In the genomic region with DNA sequence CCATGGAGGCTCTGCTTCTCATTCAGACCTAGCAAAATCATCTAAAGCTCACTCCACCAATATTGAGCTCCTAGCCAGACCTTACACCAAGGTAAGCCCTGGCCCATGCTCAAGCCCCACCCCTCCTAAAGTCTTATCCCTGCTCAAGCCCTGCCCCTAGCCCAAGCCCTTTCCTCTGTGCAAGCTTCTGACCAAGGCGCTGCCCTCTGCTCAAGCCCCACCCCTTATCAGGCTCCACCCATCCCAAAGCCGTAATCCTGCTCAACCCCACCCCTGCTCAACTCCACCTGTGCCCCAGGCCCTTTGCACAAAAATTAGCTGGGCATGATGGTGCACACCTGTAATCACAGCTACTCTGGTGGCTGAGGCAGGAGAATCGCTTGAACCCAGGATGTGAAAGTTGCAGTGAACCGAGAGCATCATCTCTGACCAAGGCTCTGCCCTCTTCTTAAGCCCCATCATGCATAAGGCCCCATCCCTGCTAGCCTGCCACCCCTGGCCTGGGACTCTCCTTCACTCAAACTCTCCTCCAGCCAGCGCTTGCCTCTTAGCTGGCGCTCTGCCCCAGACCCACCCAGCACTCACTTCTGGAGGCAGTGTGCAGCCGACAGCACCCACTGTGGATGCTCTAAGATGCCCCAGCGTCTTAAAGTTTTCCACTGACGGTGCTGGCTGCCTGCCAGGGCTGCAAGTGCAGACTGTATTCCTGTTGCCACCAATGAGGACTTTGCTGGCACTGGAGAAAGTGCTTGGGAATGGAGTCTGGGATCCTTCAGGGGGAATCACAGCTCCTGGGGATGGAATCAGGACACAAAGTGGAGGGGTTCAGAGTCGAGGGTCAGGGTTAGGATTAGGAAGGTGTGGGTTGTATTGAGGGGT, we compare ENCODE assay signal across 24 cellular contexts. TPM values are rescaled to one million over a fixed set of nuclear protein-coding genes. Genes with fewer than 3 reads are reported as not detected.
DNase-seq lines count a peak whose midpoint lies in the region; ATAC-seq, FAIRE-seq and TF ChIP-seq lines count a peak whose summit lies in the region.
"Had no signal": no experiment of that assay in that cellular context is flagged by ENCODE, and none has a peak within 500 bp of the region (broad histone marks: within the 10 kb centered on the region; RNA-seq: fewer than 3 reads in every experiment).

No MANE protein-coding gene starts in this region.

- no peak overlapping the region for H3K4me3 Mint-ChIP-seq in stimulated activated naive B cell treated with anti-CD40 and anti-IgM and Interleukin-4, amounts not matched to agents 10 μg/mL and 1 μg/mL and 100 μg/mL, for 72 hours
- H3K4me3 Mint-ChIP-seq: CD4-positive, alpha-beta memory T cell had no signal

- peak overlapping the region in 4 of 11 experiments; percentile 80 to 82 (median 81); a peak in 7 of 22 replicates for H3K27ac ChIP-seq in BLaER1 treated with 17β-estradiol and CSF1 and Interleukin-3, amounts not matched to agents 10 nM and 100 nM
- no peak overlapping the region for H3K27ac ChIP-seq in K562 (ENCODE audit: extremely low read depth, low read depth, low read length)
- H3K27ac ChIP-seq: A549, Peyer's patch, SJCRH30 had no signal

- in situ Hi-C loops in K562 (cut with MboI): no loop called here

- peaks cover 17 to 24% of the 10 kb centered on the region in 2 donors for H3K27me3 Mint-ChIP-seq in stimulated activated naive B cell treated with anti-CD40 and anti-IgM and Interleukin-4, amounts not matched to agents 10 μg/mL and 1 μg/mL and 100 μg/mL, for 72 hours

- H3K4me1 Mint-ChIP-seq in stimulated activated naive B cell treated with anti-CD40 and anti-IgM and Interleukin-4, amounts not matched to agents 10 μg/mL and 1 μg/mL and 100 μg/mL, for 72 hours: peaks cover 40 to 74% of the 10 kb centered on the region in 2 donors
- H3K4me1 Mint-ChIP-seq: CD4-positive, alpha-beta memory T cell had no signal

- no peak for TF ChIP-seq EP300 in K562 (IDR thresholded peaks at IDR 0.05; ENCODE audit: low read length)

- peak; percentile 17 for DNase-seq in NCI-H2171 (lab: John Stamatoyannopoulos, UW)
- DNase-seq in K562 (ENCODE audit: extremely low read depth in 1 of 4, low spot score in 3 of 4): no peak
- DNase-seq in stimulated activated naive B cell treated with anti-CD40 and anti-IgM and Interleukin-4, amounts not matched to agents 10 μg/mL and 1 μg/mL and 100 μg/mL, for 72 hours: no peak
- DNase-seq in kidney tubule cell (ENCODE audit: low spot score): no peak
- DNase-seq: BE2C; Calu3; CD4-positive, alpha-beta memory T cell; DMS153; KG1; NCI-H1092; NCI-H1436; NCI-H2029; NCI-H524 treated with DMSO at 0.1 percent for 48 hours; NCI-H82; Peyer's patch; SJCRH30; T-helper 1 cell had no signal

- peak overlapping the region; percentile 65 for H3K27ac Mint-ChIP-seq in stimulated activated naive B cell treated with anti-CD40 and anti-IgM and Interleukin-4, amounts not matched to agents 10 μg/mL and 1 μg/mL and 100 μg/mL, for 72 hours

- no peaks in the 10 kb centered on the region; a peak in 1 of 22 replicates for H3K9me3 ChIP-seq in BLaER1 treated with 17β-estradiol and CSF1 and Interleukin-3, amounts not matched to agents 10 nM and 100 nM (replicated peaks in 1 of 11)
- 0 out of 2 replicates have a peak, but pooled peaks cover 3% of the 10 kb centered on the region for H3K9me3 ChIP-seq in K562 (replicated peaks; ENCODE audit: control insufficient read depth, insufficient read depth, low read depth, low read length)
- H3K9me3 ChIP-seq: BE2C, SJCRH30 had no signal

- 8% methylated on average over 10 of the region's 10 CpGs for WGBS in K562 (ENCODE audit: insufficient coverage, low coverage, missing lambda C conversion rate)

- H3K9ac ChIP-seq in BLaER1 treated with 17β-estradiol and CSF1 and Interleukin-3, amounts not matched to agents 10 nM and 100 nM: no peak overlapping the region; a peak in 1 of 22 replicates
- no peak overlapping the region for H3K9ac ChIP-seq in K562 (ENCODE audit: insufficient read depth in 1 of 2, low read depth in 2 of 2, low read length in 2 of 2)

- CTCF ChIA-PET in K562 (lab: Yijun Ruan, JAX; ENCODE audit: low intra/inter-chr PET ratio): interaction anchor here (0.6 kb wide), 1 partner anchor 124 kb away, joined by 4 read pairs; no protein-coding TSS in a partner anchor

- TF ChIP-seq RAD21 in K562 (CRISPR knock-in tag; conservative IDR thresholded peaks at IDR 0.05 in 1 of 2, IDR thresholded peaks at IDR 0.05 in 1 of 2): no peak

- H2AFZ ChIP-seq in K562 (ENCODE audit: low read depth, low read length): no peak overlapping the region

- intact Hi-C loops in K562 (cut with micrococcal nuclease): no loop called here

- H3K36me3 ChIP-seq in BLaER1 treated with 17β-estradiol and CSF1 and Interleukin-3, amounts not matched to agents 10 nM and 100 nM: no peaks in the 10 kb centered on the region
- no peaks in the 10 kb centered on the region for H3K36me3 ChIP-seq in K562 (ENCODE audit: control insufficient read depth, insufficient read depth, low read length)
- H3K36me3 ChIP-seq: BE2C, Peyer's patch, SJCRH30 had no signal

- H3K27me3 ChIP-seq in BLaER1 treated with 17β-estradiol and CSF1 and Interleukin-3, amounts not matched to agents 10 nM and 100 nM: no peaks in the 10 kb centered on the region
- H3K27me3 ChIP-seq in K562 (ENCODE audit: control insufficient read depth in 2 of 2, insufficient read depth in 2 of 2, low read length in 2 of 2): peaks cover 0 to 18% of the 10 kb centered on the region in 2 experiments; a peak in 2 of 5 replicates
- H3K27me3 ChIP-seq: BE2C, Peyer's patch, SJCRH30 had no signal

- peak overlapping the region in 7 of 11 experiments; percentile 1 to 83 (median 72); a peak in 8 of 22 replicates for H3K4me2 ChIP-seq in BLaER1 treated with 17β-estradiol and CSF1 and Interleukin-3, amounts not matched to agents 10 nM and 100 nM
- no peak overlapping the region; the same call in 1 of the 2 replicates for H3K4me2 ChIP-seq in K562 (ENCODE audit: insufficient read depth, low read length)
- H3K4me2 ChIP-seq: A549 had no signal

- no peak overlapping the region for H3K4me3 ChIP-seq in BLaER1 treated with 17β-estradiol and CSF1 and Interleukin-3, amounts not matched to agents 10 nM and 100 nM
- H3K4me3 ChIP-seq in K562: no peak overlapping the region
- H3K4me3 ChIP-seq: A549, Peyer's patch, SJCRH30 had no signal

- ATAC-seq in K562 (peak; percentile 57), GM21447 (IDR thresholded peaks at IDR 0.05; ENCODE audit: unreplicated experiment) (no peak), HG02981 (IDR thresholded peaks at IDR 0.05; ENCODE audit: unreplicated experiment) (no peak)
- ATAC-seq in stimulated activated naive B cell treated with anti-CD40 and anti-IgM and Interleukin-4, amounts not matched to agents 10 μg/mL and 1 μg/mL and 100 μg/mL, for 72 hours (replicated peaks): no peak
- ATAC-seq: A549 had no signal

- peaks cover 1 to 10% of the 10 kb centered on the region in 2 donors for H3K36me3 Mint-ChIP-seq in stimulated activated naive B cell treated with anti-CD40 and anti-IgM and Interleukin-4, amounts not matched to agents 10 μg/mL and 1 μg/mL and 100 μg/mL, for 72 hours
- H3K36me3 Mint-ChIP-seq: CD4-positive, alpha-beta memory T cell had no signal

- peaks cover 4 to 14% of the 10 kb centered on the region in 2 donors for H3K9me3 Mint-ChIP-seq in stimulated activated naive B cell treated with anti-CD40 and anti-IgM and Interleukin-4, amounts not matched to agents 10 μg/mL and 1 μg/mL and 100 μg/mL, for 72 hours

- no peaks in the 10 kb centered on the region for H4K20me1 ChIP-seq in BLaER1 treated with 17β-estradiol and CSF1 and Interleukin-3, amounts not matched to agents 10 nM and 100 nM
- no peaks in the 10 kb centered on the region for H4K20me1 ChIP-seq in K562 (replicated peaks; ENCODE audit: control insufficient read depth, insufficient read depth, low read length)

- TF ChIP-seq POLR2A in K562 (conservative IDR thresholded peaks at IDR 0.05): no peak

- BruUV-seq in K562 (replicated peaks; lab: Mats Ljungman, UMichigan): no TSS peak

- peaks cover 4% of the 10 kb centered on the region for H3K9me1 ChIP-seq in K562 (ENCODE audit: control insufficient read depth, insufficient read depth, low read length)

- POLR2A ChIA-PET in K562 (lab: Yijun Ruan, JAX): interaction anchor here (1.1 to 1.5 kb wide), 3 partner anchors 9 to 90 kb away, joined by 3 to 9 read pairs (median 6); no protein-coding TSS in a partner anchor

- H3K79me2 ChIP-seq in K562 (ENCODE audit: control insufficient read depth, insufficient read depth, low read length): no peaks in the 10 kb centered on the region

- no peak for TF ChIP-seq CTCF in K562 (IDR thresholded peaks at IDR 0.05 in 2 of 3, conservative IDR thresholded peaks at IDR 0.05 in 1 of 3; ENCODE audit: insufficient read depth in 2 of 3, low read depth in 1 of 3, low read length in 3 of 3)

- FAIRE-seq in K562 (lab: Jason Lieb, UNC): no peak
- FAIRE-seq: A549 had no signal

- H3K4me1 ChIP-seq in BLaER1 treated with 17β-estradiol and CSF1 and Interleukin-3, amounts not matched to agents 10 nM and 100 nM: peaks cover 30 to 49% (median 40%) of the 10 kb centered on the region in 10 experiments
- H3K4me1 ChIP-seq in K562 (replicated peaks in 1 of 2; ENCODE audit: control insufficient read depth in 2 of 2, insufficient read depth in 2 of 2, low read length in 2 of 2): peaks cover 0 to 11% of the 10 kb centered on the region in 2 experiments; a peak in 3 of 5 replicates

RNA-seq across cellular contexts. Expression of a gene that starts 16.5 kb away (rescaled TPM):
- total RNA-seq in K562 (2011; cell fraction: chromatin; rRNA removed; ENCODE audit: low replicate concordance): not detected in 2 replicates
- not detected in 2 replicates for total RNA-seq in K562 (2011; cell fraction: nucleolus; rRNA removed)
- not detected in 2 replicates for total RNA-seq in K562 (2011; cell fraction: nucleoplasm; rRNA removed)
- not detected in 2 replicates for total RNA-seq in K562 (2014; rRNA removed)
- not detected in 2 replicates for total RNA-seq in K562 (2014; rRNA removed; fragmentation: Illumina TruSeq; extraction: Trizol)
- total RNA-seq in K562 (2015; rRNA removed; fragmentation: Illumina TruSeq; extraction: Trizol): not detected in 2 replicates
- not detected in 2 replicates for total RNA-seq in K562 (2021)
- not detected in 2 replicates for polyA plus RNA-seq in K562 (2011; rRNA removed)
- not detected in 2 replicates for polyA plus RNA-seq in K562 (2011; cell fraction: cytosol; rRNA removed)
- polyA plus RNA-seq in K562 (2011; cell fraction: nucleus; rRNA removed): not detected in 2 replicates
- polyA plus RNA-seq in K562 (2012): 0.10 TPM in 1 of 2 replicates, not detected in the other
- polyA plus RNA-seq in K562 (2014; fragmentation: Illumina TruSeq; extraction: Trizol): not detected in 2 replicates
- not detected for polyA plus RNA-seq in K562 (2014; fragmentation: Nextera tagmentation; extraction: Ambion mirVana)
- not detected in 2 replicates for polyA plus RNA-seq in K562 (2014; rRNA removed)
- not detected in 2 replicates for polyA minus RNA-seq in K562 (2011; rRNA and poly(A)+ RNA removed)
- polyA minus RNA-seq in K562 (2011; cell fraction: cytosol; rRNA and poly(A)+ RNA removed): not detected in 2 replicates
- not detected in 2 replicates for polyA minus RNA-seq in K562 (2011; cell fraction: nucleus; rRNA and poly(A)+ RNA removed)
- total RNA-seq: Calu3; CD4-positive, alpha-beta memory T cell; G401; H4; HT1080 had no signal
- polyA plus RNA-seq: A549; CD4-positive, alpha-beta memory T cell had no signal

RNA-seq across cellular contexts. Expression of a gene that starts 21.5 kb away (rescaled TPM):
- total RNA-seq in K562 (2011; cell fraction: chromatin; rRNA removed; ENCODE audit: low replicate concordance): 1.3 and 4.1 TPM in 2 replicates
- 1.3 and 1.8 TPM in 2 replicates for total RNA-seq in K562 (2011; cell fraction: nucleolus; rRNA removed)
- total RNA-seq in K562 (2011; cell fraction: nucleoplasm; rRNA removed): 0.88 and 2.5 TPM in 2 replicates
- not detected in 2 replicates for total RNA-seq in K562 (2014; rRNA removed)
- 0.47 TPM in 1 of 2 replicates, not detected in the other for total RNA-seq in K562 (2014; rRNA removed; fragmentation: Illumina TruSeq; extraction: Trizol)
- 0.18 and 0.38 TPM in 2 replicates for total RNA-seq in K562 (2015; rRNA removed; fragmentation: Illumina TruSeq; extraction: Trizol)
- 0.24 and 0.74 TPM in 2 replicates for total RNA-seq in K562 (2021)
- 0.31 and 0.39 TPM in 2 replicates for polyA plus RNA-seq in K562 (2011; rRNA removed)
- polyA plus RNA-seq in K562 (2011; cell fraction: cytosol; rRNA removed): 0.52 TPM in 1 of 2 replicates, not detected in the other
- polyA plus RNA-seq in K562 (2011; cell fraction: nucleus; rRNA removed): 0.94 and 2.9 TPM in 2 replicates
- polyA plus RNA-seq in K562 (2012): 0.40 and 0.76 TPM in 2 replicates
- 0.25 and 0.69 TPM in 2 replicates for polyA plus RNA-seq in K562 (2014; fragmentation: Illumina TruSeq; extraction: Trizol)
- polyA plus RNA-seq in K562 (2014; fragmentation: Nextera tagmentation; extraction: Ambion mirVana): under 1 TPM; 0.11 to 0.22 TPM
- polyA plus RNA-seq in K562 (2014; rRNA removed): 0.11 and 0.46 TPM in 2 replicates
- polyA minus RNA-seq in K562 (2011; rRNA and poly(A)+ RNA removed): 0.42 TPM in 1 of 2 replicates, not detected in the other
- not detected in 2 replicates for polyA minus RNA-seq in K562 (2011; cell fraction: cytosol; rRNA and poly(A)+ RNA removed)
- 0.40 and 0.44 TPM in 2 replicates for polyA minus RNA-seq in K562 (2011; cell fraction: nucleus; rRNA and poly(A)+ RNA removed)
- total RNA-seq: Calu3; CD4-positive, alpha-beta memory T cell; G401; H4; HT1080; Peyer's patch; SJCRH30 had no signal
- polyA plus RNA-seq: CD4-positive, alpha-beta memory T cell had no signal

RNA-seq across cellular contexts. Expression of a gene that starts 40.0 kb away (rescaled TPM):
- total RNA-seq in K562 (2011; cell fraction: chromatin; rRNA removed; ENCODE audit: low replicate concordance): not detected in 2 replicates
- not detected in 2 replicates for total RNA-seq in K562 (2011; cell fraction: nucleolus; rRNA removed)
- not detected in 2 replicates for total RNA-seq in K562 (2011; cell fraction: nucleoplasm; rRNA removed)
- total RNA-seq in K562 (2014; rRNA removed) (not detected in 2 replicates), K562 (2014; rRNA removed; fragmentation: Illumina TruSeq; extraction: Trizol) (not detected in 2 replicates), K562 (2015; rRNA removed; fragmentation: Illumina TruSeq; extraction: Trizol) (not detected in 2 replicates), K562 (2021) (not detected in 2 replicates)
- polyA plus RNA-seq in K562 (2011; rRNA removed) (not detected in 2 replicates), K562 (2014; fragmentation: Illumina TruSeq; extraction: Trizol) (not detected in 2 replicates), K562 (2014; fragmentation: Nextera tagmentation; extraction: Ambion mirVana) (not detected), K562 (2014; rRNA removed) (not detected in 2 replicates)
- not detected in 2 replicates for polyA plus RNA-seq in K562 (2011; cell fraction: cytosol; rRNA removed)
- polyA plus RNA-seq in K562 (2011; cell fraction: nucleus; rRNA removed): not detected in 2 replicates
- polyA plus RNA-seq in K562 (2012): not detected in 2 replicates
- polyA minus RNA-seq in K562 (2011; rRNA and poly(A)+ RNA removed): not detected in 2 replicates
- polyA minus RNA-seq in K562 (2011; cell fraction: cytosol; rRNA and poly(A)+ RNA removed): not detected in 2 replicates
- not detected in 2 replicates for polyA minus RNA-seq in K562 (2011; cell fraction: nucleus; rRNA and poly(A)+ RNA removed)
- total RNA-seq: Calu3; CD4-positive, alpha-beta memory T cell; G401; H4; HT1080; SJCRH30 had no signal
- polyA plus RNA-seq: A549; CD4-positive, alpha-beta memory T cell had no signal

RNA-seq across cellular contexts. Expression of a gene that starts 58.1 kb away (rescaled TPM):
- not detected in 2 replicates for total RNA-seq in K562 (2011; cell fraction: chromatin; rRNA removed; ENCODE audit: low replicate concordance)
- total RNA-seq in K562 (2011; cell fraction: nucleolus; rRNA removed): not detected in 2 replicates
- not detected in 2 replicates for total RNA-seq in K562 (2011; cell fraction: nucleoplasm; rRNA removed)
- total RNA-seq in K562 (2014; rRNA removed) (not detected in 2 replicates), K562 (2014; rRNA removed; fragmentation: Illumina TruSeq; extraction: Trizol) (not detected in 2 replicates), K562 (2015; rRNA removed; fragmentation: Illumina TruSeq; extraction: Trizol) (not detected in 2 replicates), K562 (2021) (not detected in 2 replicates)
- polyA plus RNA-seq in K562 (2011; rRNA removed) (not detected in 2 replicates), K562 (2014; fragmentation: Illumina TruSeq; extraction: Trizol) (not detected in 2 replicates), K562 (2014; fragmentation: Nextera tagmentation; extraction: Ambion mirVana) (not detected), K562 (2014; rRNA removed) (not detected in 2 replicates)
- not detected in 2 replicates for polyA plus RNA-seq in K562 (2011; cell fraction: cytosol; rRNA removed)
- not detected in 2 replicates for polyA plus RNA-seq in K562 (2011; cell fraction: nucleus; rRNA removed)
- polyA plus RNA-seq in K562 (2012): not detected in 2 replicates
- not detected in 2 replicates for polyA minus RNA-seq in K562 (2011; rRNA and poly(A)+ RNA removed)
- not detected in 2 replicates for polyA minus RNA-seq in K562 (2011; cell fraction: cytosol; rRNA and poly(A)+ RNA removed)
- polyA minus RNA-seq in K562 (2011; cell fraction: nucleus; rRNA and poly(A)+ RNA removed): not detected in 2 replicates
- total RNA-seq: CD4-positive, alpha-beta memory T cell; H4; HT1080; Peyer's patch; SJCRH30 had no signal
- polyA plus RNA-seq: A549; CD4-positive, alpha-beta memory T cell had no signal
